In the genomic region with DNA sequence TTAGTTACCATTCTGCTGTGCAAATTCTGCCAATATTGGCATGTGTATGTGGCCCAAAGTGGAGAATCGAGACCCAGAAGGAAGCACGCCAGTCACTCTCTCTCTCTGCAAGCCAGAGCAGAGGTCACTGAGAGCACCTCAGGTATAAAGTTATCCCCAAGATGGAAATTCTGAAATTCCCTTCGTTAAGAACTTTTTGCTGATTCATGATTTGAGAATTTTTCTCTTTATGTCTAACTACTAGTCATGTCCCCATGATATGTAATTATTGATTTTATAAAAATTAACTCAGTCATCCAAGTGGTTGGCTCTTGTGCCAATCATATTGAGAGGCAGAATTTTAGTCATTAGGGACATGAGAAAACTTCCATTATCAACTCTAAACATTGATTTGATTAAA, we compare ENCODE assay signal across 9 cellular contexts.
"Had no signal": no experiment of that assay in that cellular context is flagged by ENCODE, and none has a peak within 500 bp of the region (broad histone marks: within the 10 kb centered on the region; RNA-seq: fewer than 3 reads in every experiment).

No MANE protein-coding gene starts in this region.

- FAIRE-seq: K562 had no signal

- H3K9me3 ChIP-seq: HAP-1 had no signal

- H3K4me3 ChIP-seq: GM23248, HAP-1, K562 had no signal

- H2AFZ ChIP-seq: GM23248 had no signal

- H3K27ac ChIP-seq: GM23248, HL-60 had no signal

- H3K4me3 Mint-ChIP-seq: HFFc6 had no signal

- DNase-seq: GM23248, GOT3, HFFc6, IMR-90, KG1 had no signal

- H3K27ac Mint-ChIP-seq: HFFc6 had no signal

- H3K4me1 ChIP-seq: HAP-1 had no signal

- H3K9me3 Mint-ChIP-seq: HFFc6 had no signal

- H3K9ac ChIP-seq: GM23248 had no signal

- ATAC-seq: HCT116, K562 had no signal

- H3K36me3 ChIP-seq: HAP-1 had no signal
